In the genomic region with DNA sequence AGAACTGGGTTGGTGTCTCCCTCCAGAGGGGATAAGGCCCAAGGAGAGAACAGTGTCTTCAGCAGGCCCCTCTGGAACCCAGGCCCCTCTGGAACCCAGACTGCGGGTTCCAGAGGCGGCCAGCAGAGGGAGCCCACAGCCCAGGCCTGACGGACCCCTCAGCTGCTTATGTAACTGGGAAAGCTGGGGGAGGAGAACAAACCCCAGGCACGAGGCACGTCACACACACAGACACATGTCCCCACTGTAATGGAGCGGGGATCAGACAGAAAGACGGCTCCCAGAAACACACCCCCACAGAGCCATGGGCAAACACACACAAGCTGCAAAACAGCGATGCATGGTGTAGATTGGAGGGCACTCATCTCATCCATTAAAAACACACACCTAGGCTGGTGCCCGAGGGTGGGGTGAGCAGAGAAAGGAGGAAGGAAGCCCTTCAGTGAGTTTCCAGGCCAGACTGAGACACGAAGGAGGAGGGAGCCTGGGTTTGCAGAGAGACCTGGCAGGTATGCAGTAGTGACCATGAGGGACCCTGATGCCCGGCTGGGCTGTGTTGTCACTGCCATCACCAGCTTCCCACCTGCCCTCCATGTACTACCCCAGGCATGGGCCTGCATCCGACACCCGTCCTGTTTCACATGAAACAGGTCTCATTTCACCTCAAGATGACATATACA, we compare ENCODE assay signal across 8 cellular contexts. TPM values are rescaled to one million over a fixed set of nuclear protein-coding genes. Genes with fewer than 3 reads are reported as not detected.
DNase-seq lines count a peak whose midpoint lies in the region; ATAC-seq and TF ChIP-seq lines count a peak whose summit lies in the region.

No MANE protein-coding gene starts in this region.

- no peak overlapping the region for H3K9ac ChIP-seq in parathyroid adenoma

- H3K36me3 ChIP-seq in parathyroid adenoma (ENCODE audit: control insufficient read depth, insufficient read depth, low read length) (no peaks in the 10 kb centered on the region), thyroid gland (no peaks in the 10 kb centered on the region)

- H3K27me3 ChIP-seq in parathyroid adenoma (ENCODE audit: control insufficient read depth, insufficient read depth, low read length) (no peaks in the 10 kb centered on the region), thyroid gland (no peaks in the 10 kb centered on the region)

- ATAC-seq in SK-N-SH treated with all-trans-retinoic acid at 6 μM for 48 hours, result peak; percentile 55

- H3K79me2 ChIP-seq in parathyroid adenoma, result no peaks in the 10 kb centered on the region

- CTCF ChIA-PET in activated naive CD4-positive, alpha-beta T cell treated with anti-CD3 and anti-CD28 coated beads for 36 hours (lab: Charles Lee), result interaction anchor here (0.6 to 7.1 kb wide), 31 partner anchors 8 to 276 kb away, joined by 3 to 87 read pairs (median 4); partner anchors contain the start of gene KCNJ9

- H3K27me3 Mint-ChIP-seq in activated naive CD4-positive, alpha-beta T cell treated with anti-CD3 and anti-CD28 coated beads for 36 hours (ENCODE audit: low read depth), result no peaks in the 10 kb centered on the region

- TF ChIP-seq CTCF in parathyroid adenoma (IDR thresholded peaks at IDR 0.05) (peak; percentile 89), thyroid gland (IDR thresholded peaks at IDR 0.05) (peak; percentile 75 to 97 (median 91))

- H2AFZ ChIP-seq in parathyroid adenoma, result peak overlapping the region; percentile 81

- no peaks in the 10 kb centered on the region for H3K9me3 ChIP-seq in parathyroid adenoma (ENCODE audit: control insufficient read depth, low read length)
- H3K9me3 ChIP-seq in thyroid gland, result no peaks in the 10 kb centered on the region

- intact Hi-C loops in activated naive CD4-positive, alpha-beta T cell treated with anti-CD3 and anti-CD28 coated beads for 36 hours (cut with micrococcal nuclease), result loop anchor here (1.0 to 2.0 kb wide), 8 partner anchors 68 to 506 kb away; no protein-coding TSS in a partner anchor
- intact Hi-C loops in thyroid gland (cut with DNase I), result loop anchor here (5.0 to 10.0 kb wide), 2 partner anchors 91 to 154 kb away; partner anchors contain the start of gene CASQ1

- TF ChIP-seq POLR2A in thyroid gland (IDR thresholded peaks at IDR 0.05), result peak in 1 of 2 donors; percentile 58

- H3K27ac ChIP-seq in parathyroid adenoma (no peak overlapping the region), thyroid gland (peak overlapping the region; percentile 93 to 97 (median 96))

- H3K36me3 Mint-ChIP-seq in activated naive CD4-positive, alpha-beta T cell treated with anti-CD3 and anti-CD28 coated beads for 36 hours (ENCODE audit: low read depth), result no peaks in the 10 kb centered on the region

- peak; percentile 93 for DNase-seq in AG08395 (ENCODE audit: low spot score)
- peak; percentile 84 for DNase-seq in GM19240 (ENCODE audit: insufficient read length, low spot score)
- peak; percentile 66 for DNase-seq in NCI-H128 (lab: John Stamatoyannopoulos, UW; ENCODE audit: unreplicated experiment)
- peak; percentile 81 for DNase-seq in activated naive CD4-positive, alpha-beta T cell treated with anti-CD3 and anti-CD28 coated beads for 36 hours
- DNase-seq in globus pallidus (ENCODE audit: low spot score), result peak; percentile 94
- DNase-seq in thyroid gland, result peak; percentile 92

- H3K4me3 Mint-ChIP-seq in activated naive CD4-positive, alpha-beta T cell treated with anti-CD3 and anti-CD28 coated beads for 36 hours, result peak overlapping the region; percentile 19

- H3K9me3 Mint-ChIP-seq in activated naive CD4-positive, alpha-beta T cell treated with anti-CD3 and anti-CD28 coated beads for 36 hours, result no peaks in the 10 kb centered on the region

- H3K4me2 ChIP-seq in parathyroid adenoma (ENCODE audit: low read length), result no peak overlapping the region

- peak overlapping the region; percentile 69 for H3K27ac Mint-ChIP-seq in activated naive CD4-positive, alpha-beta T cell treated with anti-CD3 and anti-CD28 coated beads for 36 hours

- no peaks in the 10 kb centered on the region for H3K4me1 ChIP-seq in parathyroid adenoma
- H3K4me1 ChIP-seq in thyroid gland, result peaks cover 31 to 56% of the 10 kb centered on the region in 2 donors

- H3K4me1 Mint-ChIP-seq in activated naive CD4-positive, alpha-beta T cell treated with anti-CD3 and anti-CD28 coated beads for 36 hours (ENCODE audit: low read depth), result peaks cover 41% of the 10 kb centered on the region

- H3K4me3 ChIP-seq in parathyroid adenoma (ENCODE audit: low read depth, low read length) (no peak overlapping the region), thyroid gland (replicated peaks in 1 of 3) (no peak overlapping the region)

- WGBS in thyroid gland, 2 donors, result 19 to 24% methylated on average over 11 to 13 of the region's 13 CpGs

TF ChIP-seq in SK-N-SH treated with all-trans-retinoic acid at 6 μM for 48 hours, 23 proteins besides CTCF, POLR2A, EP300 and RAD21 (continues in another document):
- TF ChIP-seq BACH2 (CRISPR knock-in tag; IDR thresholded peaks at IDR 0.05; ENCODE audit: borderline replicate concordance) (no peak), PPARA (CRISPR knock-in tag; IDR thresholded peaks at IDR 0.05; ENCODE audit: borderline replicate concordance) (no peak), ZFP3 (CRISPR knock-in tag; IDR thresholded peaks at IDR 0.05) (no peak), ESRRG (CRISPR knock-in tag; IDR thresholded peaks at IDR 0.05) (no peak), TCF4 (CRISPR knock-in tag; IDR thresholded peaks at IDR 0.05; ENCODE audit: borderline replicate concordance) (no peak), CREB5 (CRISPR knock-in tag; IDR thresholded peaks at IDR 0.05; ENCODE audit: low read depth) (no peak), ZNF565 (CRISPR knock-in tag; conservative IDR thresholded peaks at IDR 0.05; ENCODE audit: low read depth) (no peak)
- TF ChIP-seq, protein P1, sequence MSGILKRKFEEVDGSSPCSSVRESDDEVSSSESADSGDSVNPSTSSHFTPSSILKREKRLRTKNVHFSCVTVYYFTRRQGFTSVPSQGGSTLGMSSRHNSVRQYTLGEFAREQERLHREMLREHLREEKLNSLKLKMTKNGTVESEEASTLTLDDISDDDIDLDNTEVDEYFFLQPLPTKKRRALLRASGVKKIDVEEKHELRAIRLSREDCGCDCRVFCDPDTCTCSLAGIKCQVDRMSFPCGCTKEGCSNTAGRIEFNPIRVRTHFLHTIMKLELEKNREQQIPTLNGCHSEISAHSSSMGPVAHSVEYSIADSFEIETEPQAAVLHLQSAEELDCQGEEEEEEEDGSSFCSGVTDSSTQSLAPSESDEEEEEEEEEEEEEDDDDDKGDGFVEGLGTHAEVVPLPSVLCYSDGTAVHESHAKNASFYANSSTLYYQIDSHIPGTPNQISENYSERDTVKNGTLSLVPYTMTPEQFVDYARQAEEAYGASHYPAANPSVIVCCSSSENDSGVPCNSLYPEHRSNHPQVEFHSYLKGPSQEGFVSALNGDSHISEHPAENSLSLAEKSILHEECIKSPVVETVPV (CRISPR knock-in tag; IDR thresholded peaks at IDR 0.05), result no peak
- TF ChIP-seq, protein P2, sequence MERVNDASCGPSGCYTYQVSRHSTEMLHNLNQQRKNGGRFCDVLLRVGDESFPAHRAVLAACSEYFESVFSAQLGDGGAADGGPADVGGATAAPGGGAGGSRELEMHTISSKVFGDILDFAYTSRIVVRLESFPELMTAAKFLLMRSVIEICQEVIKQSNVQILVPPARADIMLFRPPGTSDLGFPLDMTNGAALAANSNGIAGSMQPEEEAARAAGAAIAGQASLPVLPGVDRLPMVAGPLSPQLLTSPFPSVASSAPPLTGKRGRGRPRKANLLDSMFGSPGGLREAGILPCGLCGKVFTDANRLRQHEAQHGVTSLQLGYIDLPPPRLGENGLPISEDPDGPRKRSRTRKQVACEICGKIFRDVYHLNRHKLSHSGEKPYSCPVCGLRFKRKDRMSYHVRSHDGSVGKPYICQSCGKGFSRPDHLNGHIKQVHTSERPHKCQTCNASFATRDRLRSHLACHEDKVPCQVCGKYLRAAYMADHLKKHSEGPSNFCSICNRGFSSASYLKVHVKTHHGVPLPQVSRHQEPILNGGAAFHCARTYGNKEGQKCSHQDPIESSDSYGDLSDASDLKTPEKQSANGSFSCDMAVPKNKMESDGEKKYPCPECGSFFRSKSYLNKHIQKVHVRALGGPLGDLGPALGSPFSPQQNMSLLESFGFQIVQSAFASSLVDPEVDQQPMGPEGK (CRISPR knock-in tag; IDR thresholded peaks at IDR 0.05; ENCODE audit: borderline replicate concordance), result no peak

RNA-seq across cellular contexts. Expression of gene IGSF8, which starts 2.8 kb away (rescaled TPM):
- total RNA-seq in activated naive CD4-positive, alpha-beta T cell treated with anti-CD3 and anti-CD28 coated beads for 36 hours, result 10 to 100 TPM; 22.2 to 24.7 TPM
- 10 to 100 TPM; 24.3 to 36.5 (median 28.2) TPM for total RNA-seq in thyroid gland

RNA-seq across cellular contexts. Expression of gene ATP1A2, which starts 14.4 kb away (rescaled TPM):
- total RNA-seq in activated naive CD4-positive, alpha-beta T cell treated with anti-CD3 and anti-CD28 coated beads for 36 hours, result not detected
- total RNA-seq in thyroid gland, result 1 to 10 TPM; 1.1 to 4.2 (median 2.6) TPM

RNA-seq across cellular contexts. Expression of gene KCNJ9, which starts 19.8 kb away (rescaled TPM):
- total RNA-seq in activated naive CD4-positive, alpha-beta T cell treated with anti-CD3 and anti-CD28 coated beads for 36 hours, result not detected
- total RNA-seq in thyroid gland, result not detected

RNA-seq across cellular contexts. Expression of gene KCNJ10, which starts 31.2 kb away (rescaled TPM):
- not detected for total RNA-seq in activated naive CD4-positive, alpha-beta T cell treated with anti-CD3 and anti-CD28 coated beads for 36 hours
- under 1 TPM in 3 of 4 donors, not detected in 1; 0.13 to 0.45 (median 0.33) TPM for total RNA-seq in thyroid gland

RNA-seq across cellular contexts. Expression of gene ATP1A4, which starts 50.2 kb away (rescaled TPM):
- total RNA-seq in activated naive CD4-positive, alpha-beta T cell treated with anti-CD3 and anti-CD28 coated beads for 36 hours, result not detected
- not detected for total RNA-seq in thyroid gland
